27 cellular contexts compared by ENCODE assay signal in the genomic region with DNA sequence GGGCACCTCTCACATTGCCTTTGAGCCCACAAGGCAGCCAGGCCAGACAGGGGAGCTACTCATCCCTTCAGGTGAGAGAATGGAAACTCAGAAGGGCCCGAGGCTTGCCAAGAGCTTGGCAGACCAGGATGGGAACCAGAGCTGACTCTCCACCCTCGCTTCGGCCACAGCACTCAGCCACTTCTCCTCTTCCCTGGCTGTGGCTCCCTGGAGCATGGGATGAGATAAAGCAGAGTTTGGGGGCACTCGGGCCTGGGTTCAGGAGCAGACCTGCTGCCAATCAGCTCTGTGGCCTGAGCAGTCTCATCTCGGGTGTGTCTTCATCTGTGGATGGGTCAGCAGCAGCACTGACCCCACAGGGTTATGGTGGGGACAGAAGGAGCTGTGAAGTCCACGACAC. TPM values are rescaled to one million over a fixed set of nuclear protein-coding genes. Genes with fewer than 3 reads are reported as not detected.
"Had no signal": no experiment of that assay in that cellular context is flagged by ENCODE, and none has a peak within 500 bp of the region (broad histone marks: within the 10 kb centered on the region; RNA-seq: fewer than 3 reads in every experiment).

No MANE protein-coding gene starts in this region.

- H3K79me2 ChIP-seq: parathyroid adenoma had no signal

- H3K36me3 Mint-ChIP-seq: activated CD8-positive, alpha-beta memory T cell treated with anti-CD3 and anti-CD28 coated beads, Interleukin-2, amount 10 ng/mL, durations not matched to agents 7 days and 5 days; activated naive CD4-positive, alpha-beta T cell treated with anti-CD3 and anti-CD28 coated beads, Interleukin-2, amount 50 U/mL, for 72 hours; naive B cell; WTC11 had no signal

- H3K4me3 Mint-ChIP-seq: activated CD8-positive, alpha-beta memory T cell treated with anti-CD3 and anti-CD28 coated beads, Interleukin-2, amount 10 ng/mL, durations not matched to agents 7 days and 5 days; activated CD8-positive, alpha-beta T cell treated with anti-CD3 and anti-CD28 coated beads, Interleukin-2, amount 10 ng/mL, durations not matched to agents 7 days and 5 days; activated T-cell treated with anti-CD3 and anti-CD28 coated beads, Interleukin-2, amount 50 U/mL, for 72 hours; central memory CD8-positive, alpha-beta T cell; dendritic cell treated with granulocyte-macrophage colony-stimulating factor and Interleukin-4, amounts not matched to agents 40 ng/mL and 50 ng/mL, for 4 days; nephron progenitor cell; WTC11 had no signal

- H3K9me3 Mint-ChIP-seq: activated naive CD4-positive, alpha-beta T cell treated with anti-CD3 and anti-CD28 coated beads, Interleukin-2, amount 50 U/mL, for 72 hours; activated T-cell treated with anti-CD3 and anti-CD28 coated beads, Interleukin-2, amount 50 U/mL, for 72 hours; central memory CD8-positive, alpha-beta T cell; dendritic cell treated with granulocyte-macrophage colony-stimulating factor and Interleukin-4, amounts not matched to agents 40 ng/mL and 50 ng/mL, for 4 days; naive B cell; nephron progenitor cell; WTC11 had no signal

- H3K4me1 ChIP-seq: gastrocnemius medialis, parathyroid adenoma, testis, upper lobe of right lung had no signal

- H2AFZ ChIP-seq: parathyroid adenoma had no signal

- H3K27me3 ChIP-seq: testis, upper lobe of right lung had no signal

- H3K4me1 Mint-ChIP-seq: central memory CD8-positive, alpha-beta T cell had no signal

- H3K27ac ChIP-seq: gastrocnemius medialis, left ventricle myocardium inferior, parathyroid adenoma, spleen, testis, upper lobe of right lung had no signal

- H3K9ac ChIP-seq: parathyroid adenoma had no signal

- H3K36me3 ChIP-seq: gastrocnemius medialis, left ventricle myocardium inferior, spleen, upper lobe of right lung had no signal

- DNase-seq: activated CD4-positive, alpha-beta T cell treated with anti-CD3 and anti-CD28 coated beads for 1 hour; activated CD4-positive, alpha-beta T cell treated with anti-CD3 and anti-CD28 coated beads, Interleukin-2, amount 50 U/mL, for 1 hour; activated CD8-positive, alpha-beta memory T cell treated with anti-CD3 and anti-CD28 coated beads, Interleukin-2, amount 10 ng/mL, durations not matched to agents 7 days and 5 days; activated CD8-positive, alpha-beta T cell treated with anti-CD3 and anti-CD28 coated beads, Interleukin-2, amount 10 ng/mL, durations not matched to agents 7 days and 5 days; activated naive CD4-positive, alpha-beta T cell; activated T-cell treated with anti-CD3 and anti-CD28 coated beads, Interleukin-2, amount 50 U/mL, for 72 hours; gastrocnemius medialis; glutamatergic neuron; left ventricle myocardium inferior; mammary epithelial cell; naive B cell; nephron progenitor cell; nucleus accumbens; right cardiac atrium; spleen; stimulated activated naive CD8-positive, alpha-beta T cell treated with anti-CD3 and anti-CD28 coated beads, Interleukin-15, Interleukin-2, amounts not matched to agents 100 U/mL and 50 U/mL, for 24 hours; T-helper 2 cell; testis; upper lobe of right lung had no signal

- H3K27ac Mint-ChIP-seq: activated CD8-positive, alpha-beta memory T cell treated with anti-CD3 and anti-CD28 coated beads, Interleukin-2, amount 10 ng/mL, durations not matched to agents 7 days and 5 days; activated CD8-positive, alpha-beta T cell treated with anti-CD3 and anti-CD28 coated beads, Interleukin-2, amount 10 ng/mL, durations not matched to agents 7 days and 5 days; activated naive CD4-positive, alpha-beta T cell treated with anti-CD3 and anti-CD28 coated beads, Interleukin-2, amount 50 U/mL, for 72 hours; activated T-cell treated with anti-CD3 and anti-CD28 coated beads, Interleukin-2, amount 50 U/mL, for 72 hours; dendritic cell treated with granulocyte-macrophage colony-stimulating factor and Interleukin-4, amounts not matched to agents 40 ng/mL and 50 ng/mL, for 4 days; nephron progenitor cell; WTC11 had no signal

- ATAC-seq: activated CD8-positive, alpha-beta memory T cell treated with anti-CD3 and anti-CD28 coated beads, Interleukin-2, amount 10 ng/mL, durations not matched to agents 7 days and 5 days; activated CD8-positive, alpha-beta T cell treated with anti-CD3 and anti-CD28 coated beads, Interleukin-2, amount 10 ng/mL, durations not matched to agents 7 days and 5 days; activated naive CD4-positive, alpha-beta T cell treated with anti-CD3 and anti-CD28 coated beads, Interleukin-2, amount 50 U/mL, for 72 hours; activated T-cell treated with anti-CD3 and anti-CD28 coated beads, Interleukin-2, amount 50 U/mL, for 72 hours; gastrocnemius medialis; right cardiac atrium; stimulated activated naive CD8-positive, alpha-beta T cell treated with anti-CD3 and anti-CD28 coated beads, Interleukin-15, Interleukin-2, amounts not matched to agents 100 U/mL and 50 U/mL, for 24 hours; upper lobe of right lung; WTC11 had no signal

- H3K4me3 ChIP-seq: gastrocnemius medialis, left ventricle myocardium inferior, spleen, testis, upper lobe of right lung had no signal

- H3K9me3 ChIP-seq: gastrocnemius medialis, left ventricle myocardium inferior, spleen, testis, upper lobe of right lung had no signal

- FAIRE-seq: bronchial epithelial cell, endometrium, islet of Langerhans had no signal

RNA-seq across cellular contexts. Expression of gene HHIPL1, which starts 20.9 kb away (rescaled TPM):
- total RNA-seq: activated CD8-positive, alpha-beta T cell treated with anti-CD3 and anti-CD28 coated beads, Interleukin-2, amount 10 ng/mL, durations not matched to agents 7 days and 5 days had no signal
